8 cellular contexts compared by ENCODE assay signal in genomic region chr12:65170245-65170881, GRCh38. TPM values are rescaled to one million over a fixed set of nuclear protein-coding genes. Genes with fewer than 3 reads are reported as not detected.
DNase-seq lines count a peak whose midpoint lies in the region; ATAC-seq and TF ChIP-seq lines count a peak whose summit lies in the region.

No MANE protein-coding gene starts in this region.

- peak overlapping the region; percentile 92 for H3K4me3 ChIP-seq in OCI-LY1 (ENCODE audit: low read depth, low read length, poor library complexity, severe bottlenecking)
- H3K4me3 ChIP-seq in stomach: peak overlapping the region; percentile 86 to 99 (median 96)

- no peaks in the 10 kb centered on the region for H3K27me3 ChIP-seq in OCI-LY1 (ENCODE audit: insufficient read depth, low read length)
- no peaks in the 10 kb centered on the region for H3K27me3 ChIP-seq in stomach

- intact Hi-C loops in stomach (cut with DNase I; ENCODE audit: low total_unique reads): no loop called here

- no peak for TF ChIP-seq EP300 in stomach (IDR thresholded peaks at IDR 0.05)

- no peak overlapping the region for H2AFZ ChIP-seq in OCI-LY1 (ENCODE audit: low read length)

- WGBS in stomach, 5 donors: 0 to 1% (median 1%) methylated on average over 31 to 44 of the region's 44 CpGs

- H3K36me3 Mint-ChIP-seq in nephron progenitor cell (ENCODE audit: low read depth): peaks cover 8% of the 10 kb centered on the region

- in situ Hi-C loops in GM18951 (cut with MboI; ENCODE audit: low sequenced_read_pairs, unreplicated experiment): no loop called here

- no peaks in the 10 kb centered on the region for H3F3A ChIP-seq in OCI-LY1 (ENCODE audit: insufficient read depth, low read length)

- H4K20me1 ChIP-seq in OCI-LY1 (ENCODE audit: insufficient read depth, low read length): no peaks in the 10 kb centered on the region

- H3K36me3 ChIP-seq in OCI-LY1 (ENCODE audit: insufficient read depth, low read length) (peaks cover 22% of the 10 kb centered on the region), stomach (peaks cover 0 to 3% (median 0%) of the 10 kb centered on the region in 4 donors)

- H3K27me3 Mint-ChIP-seq in nephron progenitor cell (ENCODE audit: low read depth, poor library complexity): peaks cover 23% of the 10 kb centered on the region

- TF ChIP-seq POLR2A in GM18951 (IDR thresholded peaks at IDR 0.05; ENCODE audit: extremely low read depth, insufficient read depth, insufficient read length): peak; percentile 39
- no peak for TF ChIP-seq POLR2A in stomach (IDR thresholded peaks at IDR 0.05)

- H3K4me1 ChIP-seq in OCI-LY1 (ENCODE audit: insufficient read depth, low read length, severe bottlenecking) (peaks cover 48% of the 10 kb centered on the region), stomach (peaks cover 35 to 57% (median 54%) of the 10 kb centered on the region in 4 donors)

- peak overlapping the region; percentile 99 for H3K4me3 Mint-ChIP-seq in nephron progenitor cell

- H3K9ac ChIP-seq in OCI-LY1 (ENCODE audit: low read length): peak overlapping the region; percentile 94

- H3K27ac Mint-ChIP-seq in nephron progenitor cell: peak overlapping the region; percentile 44

- no peaks in the 10 kb centered on the region for H3K9me3 Mint-ChIP-seq in nephron progenitor cell

- H3K4me2 ChIP-seq in OCI-LY1 (ENCODE audit: low read length): peak overlapping the region; percentile 99

- H3K9me2 ChIP-seq in OCI-LY1 (ENCODE audit: low read depth, low read length): no peaks in the 10 kb centered on the region

- TF ChIP-seq CTCF in OCI-LY1 (IDR thresholded peaks at IDR 0.05; ENCODE audit: low read length): no peak
- TF ChIP-seq CTCF in nephron progenitor cell (IDR thresholded peaks at IDR 0.05): no peak
- TF ChIP-seq CTCF in stomach (IDR thresholded peaks at IDR 0.05): no peak

- H3K4me1 Mint-ChIP-seq in nephron progenitor cell: peaks cover 27% of the 10 kb centered on the region

- H3K27ac ChIP-seq in OCI-LY1 (ENCODE audit: low read depth, low read length, poor library complexity, severe bottlenecking) (peak overlapping the region; percentile 78), stomach (peak overlapping the region; percentile 93 to 98 (median 95))

- ATAC-seq in HG03175 (IDR thresholded peaks at IDR 0.05; ENCODE audit: unreplicated experiment): peak; percentile 45

- peaks cover 49% of the 10 kb centered on the region for H3K79me2 ChIP-seq in OCI-LY1 (ENCODE audit: insufficient read depth, low read length)

- no peaks in the 10 kb centered on the region for H3K9me3 ChIP-seq in OCI-LY1 (ENCODE audit: low read length)
- no peaks in the 10 kb centered on the region for H3K9me3 ChIP-seq in stomach

- DNase-seq in AG20443 (ENCODE audit: low spot score): peak; percentile 76
- DNase-seq in activated T-helper 1 cell treated with Interleukin-2 at 50 U/mL for 16 hours (ENCODE audit: low read depth): peak; percentile 37
- peak; percentile 23 for DNase-seq in fibroblast of peridontal ligament (ENCODE audit: extremely low read depth)
- DNase-seq in nephron progenitor cell: peak; percentile 65
- DNase-seq in stomach: peak; percentile 67

RNA-seq across cellular contexts. Expression of gene LEMD3, which starts 1.0 kb away (rescaled TPM):
- total RNA-seq in stomach: 100 to 1,000 TPM in 1 of 5 donors, 10 to 100 TPM in 4; 10.5 to 230 (median 31.2) TPM
- 1 to 10 TPM; 2.7 to 5.8 (median 3.9) TPM for polyA plus RNA-seq in stomach

RNA-seq across cellular contexts. Expression of gene WIF1, which starts 49.3 kb away (rescaled TPM):
- total RNA-seq in stomach: 10 to 100 TPM in 2 of 5 donors, 1 to 10 TPM in 2, not detected in 1; 1.4 to 11.1 (median 7.1) TPM
- under 1 TPM in 1 of 3 donors, not detected in 2; 0.10 TPM for polyA plus RNA-seq in stomach

Comparison
In these comparisons a context has a peak if more than half of its experiments do, and no peak if none do; other contexts are left out.
1. Peak in every context shown above with its lines: DNase-seq, ATAC-seq, H3K4me3 ChIP-seq and H3K27ac ChIP-seq.
2. DNase-seq: peak in every context shown above with its lines; median percentile 76 in AG20443; 67 in stomach; 65 in nephron progenitor cell; 37 in activated T-helper 1 cell treated with Interleukin-2 at 50 U/mL for 16 hours; 23 in fibroblast of peridontal ligament.